In genomic region chr10:86076497-86076896, GRCh38 we compare ENCODE assay signal across 6 cellular contexts.
A peak's percentile ranks its signal among the peaks of the same experiment; 100 is the strongest.
DNase-seq lines count a peak whose midpoint lies in the region; ATAC-seq, FAIRE-seq and TF ChIP-seq lines count a peak whose summit lies in the region.
"Not testable (repeated sequence)": the region's sequence is repeated elsewhere in the genome, so short reads cannot be mapped to it uniquely, and the experiment has no call there.

No MANE protein-coding gene starts in this region.

- TF ChIP-seq POLR2A in GM12878 (IDR thresholded peaks at IDR 0.05; ENCODE audit: low read depth, low read length); H1 (IDR thresholded peaks at IDR 0.05; ENCODE audit: control extremely low read depth in 1 of 2, low read depth in 2 of 2, low read length in 2 of 2): not testable (repeated sequence)

- H3K23me2 ChIP-seq in H1 (ENCODE audit: low read depth, low read length), result not testable (repeated sequence)

- CTCF ChIA-PET in HEK293T (lab: Yijun Ruan, JAX); GM12878 (lab: Yijun Ruan, JAX); H1 (lab: Charles Lee; ENCODE audit: partially characterized antibody): not testable (repeated sequence)

- not testable (repeated sequence) for H3K79me1 ChIP-seq in H1 (ENCODE audit: low read depth, low read length)

- H3K9me3 ChIP-seq in GM12878 (replicated peaks; ENCODE audit: control insufficient read depth, insufficient read depth, low read length); H1 (ENCODE audit: insufficient read depth in 2 of 2, low read depth in 1 of 2, low read length in 1 of 2): not testable (repeated sequence)

- not testable (repeated sequence) for H3K14ac ChIP-seq in H1 (ENCODE audit: insufficient read length)

- not testable (repeated sequence) for H4K8ac ChIP-seq in H1 (ENCODE audit: extremely low read depth, insufficient read depth, low read length)

- SMC1A ChIA-PET in GM12878 (lab: Charles Lee; ENCODE audit: uncharacterized antibody, unreplicated experiment), result not testable (repeated sequence)

- H2BK15ac ChIP-seq in H1 (ENCODE audit: low read length), result not testable (repeated sequence)

- 72% methylated on average over 4 of the region's 4 CpGs for WGBS in GM12878 (ENCODE audit: insufficient coverage, insufficient replicate concordance, low lambda C conversion rate, missing lambda C conversion rate)
- 90% methylated on average over 4 of the region's 4 CpGs; no CpG with 5 or more reads in 1 of the 2 experiments for WGBS in H1 (ENCODE audit: extremely low coverage in 1 of 2, insufficient coverage in 1 of 2, insufficient read length in 1 of 2, insufficient replicate concordance in 2 of 2, low coverage in 1 of 2, low lambda C conversion rate in 2 of 2, missing lambda C conversion rate in 1 of 2), 2 experiments

- not testable (repeated sequence) for H3K4me2 ChIP-seq in GM12878 (ENCODE audit: control insufficient read depth, insufficient read depth); H1 (ENCODE audit: insufficient read depth in 1 of 2, low read depth in 2 of 2, low read length in 2 of 2)

- not testable (repeated sequence) for H2AFZ ChIP-seq in GM12878 (ENCODE audit: control insufficient read depth, low read depth, low read length); H1 (ENCODE audit: low read length)

- H3K9ac ChIP-seq in GM12878 (ENCODE audit: control insufficient read depth, insufficient read depth, low read length); H1 (replicated peaks in 1 of 4; ENCODE audit: extremely low read depth in 1 of 4, low read depth in 3 of 4, low read length in 3 of 4): not testable (repeated sequence)

- POLR2A ChIA-PET in HEK293T (lab: Yijun Ruan, JAX); GM12878 (lab: Charles Lee); H1 (lab: Charles Lee; ENCODE audit: partially characterized antibody): not testable (repeated sequence)

- TF ChIP-seq EP300 in GM12878 (IDR thresholded peaks at IDR 0.05; ENCODE audit: borderline replicate concordance in 1 of 2, control insufficient read depth in 1 of 2, low read depth in 2 of 2, low read length in 2 of 2); H1 (IDR thresholded peaks at IDR 0.05; ENCODE audit: borderline replicate concordance in 1 of 2, low read depth in 2 of 2, low read length in 2 of 2): not testable (repeated sequence)

- not testable (repeated sequence) for H3K18ac ChIP-seq in H1 (ENCODE audit: extremely low read depth, low read length)

- not testable (repeated sequence) for H3K4me1 ChIP-seq in GM12878 (ENCODE audit: control insufficient read depth, insufficient read depth, low read length); H1 (replicated peaks in 1 of 4; ENCODE audit: control insufficient read depth in 3 of 4, insufficient read depth in 4 of 4, low read length in 3 of 4)

- H3K27me3 ChIP-seq in GM12878 (replicated peaks in 1 of 2; ENCODE audit: control insufficient read depth in 2 of 2, insufficient read depth in 2 of 2, low read length in 1 of 2); H1 (replicated peaks in 1 of 4; ENCODE audit: control insufficient read depth in 3 of 4, extremely low read depth in 1 of 4, insufficient read depth in 3 of 4, low read length in 3 of 4): not testable (repeated sequence)

- not testable (repeated sequence) for H3K23ac ChIP-seq in H1 (ENCODE audit: insufficient read length)

- H3K36me3 ChIP-seq in GM12878 (ENCODE audit: control insufficient read depth in 2 of 2, insufficient read depth in 2 of 2, low read length in 1 of 2); H1 (ENCODE audit: control insufficient read depth in 2 of 4, insufficient read depth in 4 of 4, low read length in 3 of 4): not testable (repeated sequence)

- H3K4me3 ChIP-seq in GM12878; H1 (ENCODE audit: extremely low read depth in 1 of 4, insufficient read depth in 2 of 4, low read depth in 3 of 4, low read length in 4 of 4): not testable (repeated sequence)

- TF ChIP-seq RAD21 in GM12878 (IDR thresholded peaks at IDR 0.05; ENCODE audit: insufficient read depth, low read depth, low read length); H1 (IDR thresholded peaks at IDR 0.05 in 1 of 2, conservative IDR thresholded peaks at IDR 0.05 in 1 of 2; ENCODE audit: low read depth in 2 of 2, low read length in 2 of 2): not testable (repeated sequence)

- not testable (repeated sequence) for H3K56ac ChIP-seq in H1 (replicated peaks; ENCODE audit: insufficient read length, low read depth, low read length)

- DNase-seq in D721Med (ENCODE audit: insufficient read length, low spot score); HEK293T (ENCODE audit: extremely low spot score); GM12878 (ENCODE audit: low read depth, low spot score); H1 (ENCODE audit: low read depth in 1 of 2, low spot score in 2 of 2); urothelium cell line (ENCODE audit: low spot score): not testable (repeated sequence)
- peak; percentile 44 for DNase-seq in posterior vena cava (ENCODE audit: low spot score)

- H2BK20ac ChIP-seq in H1 (ENCODE audit: low read length), result not testable (repeated sequence)

- not testable (repeated sequence) for H2BK120ac ChIP-seq in H1 (replicated peaks; ENCODE audit: low read depth, low read length)

- H3K79me2 ChIP-seq in GM12878 (ENCODE audit: control insufficient read depth, insufficient read depth, low read length); H1 (ENCODE audit: control insufficient read depth in 1 of 2, insufficient read depth in 2 of 2, low read length in 2 of 2): not testable (repeated sequence)

- not testable (repeated sequence) for H3K27ac ChIP-seq in GM12878 (ENCODE audit: control insufficient read depth, insufficient read depth); H1 (ENCODE audit: low read depth, low read length)

- not testable (repeated sequence) for H2AK5ac ChIP-seq in H1 (ENCODE audit: low read depth, low read length)

- RAD21 ChIA-PET in GM12878 (lab: Charles Lee; ENCODE audit: unreplicated experiment), result not testable (repeated sequence)

- BruUV-seq in GM12878 (replicated peaks; lab: Mats Ljungman, UMichigan), result not testable (repeated sequence)

- ATAC-seq in GM12878, result not testable (repeated sequence)

- not testable (repeated sequence) for H4K5ac ChIP-seq in H1 (ENCODE audit: insufficient read length, low read depth, low read length)

- H2BK12ac ChIP-seq in H1 (ENCODE audit: low read depth, low read length), result not testable (repeated sequence)

- FAIRE-seq in D721Med (lab: Jason Lieb, UNC), result peak; percentile 48
- FAIRE-seq in GM12878 (lab: Jason Lieb, UNC), result peak; percentile 80
- peak; percentile 78 for FAIRE-seq in H1 (lab: Jason Lieb, UNC)
- FAIRE-seq in urothelium cell line (lab: Jason Lieb, UNC), result peak; percentile 83

- not testable (repeated sequence) for H4K20me1 ChIP-seq in GM12878 (ENCODE audit: control insufficient read depth, insufficient read depth); H1 (replicated peaks in 1 of 2; ENCODE audit: control insufficient read depth in 1 of 2, insufficient read depth in 2 of 2, low read length in 2 of 2)

- intact Hi-C loops in GM12878 (cut with micrococcal nuclease; ENCODE audit: unreplicated experiment), result not testable (repeated sequence)
- intact Hi-C loops in posterior vena cava (cut with DNase I), result loop anchor here in 1 of 2 donors (2.0 kb wide), 1 partner anchor 76 kb away; no protein-coding TSS in a partner anchor

- not testable (repeated sequence) for H3K4ac ChIP-seq in H1 (replicated peaks; ENCODE audit: insufficient read length, low read depth, low read length)

- H4K91ac ChIP-seq in H1 (replicated peaks; ENCODE audit: insufficient read length, low read length), result not testable (repeated sequence)

- not testable (repeated sequence) for H2BK5ac ChIP-seq in H1 (ENCODE audit: low read depth, low read length)

- in situ Hi-C loops in GM12878 (cut with MboI), result not testable (repeated sequence)

- TF ChIP-seq CTCF in D721Med (IDR thresholded peaks at IDR 0.05; ENCODE audit: insufficient read depth, missing control alignments); GM12878 (IDR thresholded peaks at IDR 0.05 in 2 of 3, conservative IDR thresholded peaks at IDR 0.05 in 1 of 3; ENCODE audit: control insufficient read depth in 2 of 3, extremely low read depth in 1 of 3, insufficient read depth in 1 of 3, low read depth in 3 of 3, low read length in 3 of 3); H1 (IDR thresholded peaks at IDR 0.05; ENCODE audit: control extremely low read depth in 1 of 3, insufficient read depth in 1 of 3, low read depth in 1 of 3, low read length in 3 of 3): not testable (repeated sequence)

TF ChIP-seq in HEK293T, 16 proteins besides CTCF, POLR2A, EP300 and RAD21:
- peak; percentile 75; the same call in 1 of the 2 replicates for TF ChIP-seq FOXM1 (IDR thresholded peaks at IDR 0.05; ENCODE audit: borderline replicate concordance)

TF ChIP-seq in GM12878, 131 proteins besides CTCF, POLR2A, EP300 and RAD21:
- TF ChIP-seq SMARCA5 (IDR thresholded peaks at IDR 0.05), result 0 out of 2 replicates have a peak, but pooled peaks have one; percentile 35
